In the genomic region with DNA sequence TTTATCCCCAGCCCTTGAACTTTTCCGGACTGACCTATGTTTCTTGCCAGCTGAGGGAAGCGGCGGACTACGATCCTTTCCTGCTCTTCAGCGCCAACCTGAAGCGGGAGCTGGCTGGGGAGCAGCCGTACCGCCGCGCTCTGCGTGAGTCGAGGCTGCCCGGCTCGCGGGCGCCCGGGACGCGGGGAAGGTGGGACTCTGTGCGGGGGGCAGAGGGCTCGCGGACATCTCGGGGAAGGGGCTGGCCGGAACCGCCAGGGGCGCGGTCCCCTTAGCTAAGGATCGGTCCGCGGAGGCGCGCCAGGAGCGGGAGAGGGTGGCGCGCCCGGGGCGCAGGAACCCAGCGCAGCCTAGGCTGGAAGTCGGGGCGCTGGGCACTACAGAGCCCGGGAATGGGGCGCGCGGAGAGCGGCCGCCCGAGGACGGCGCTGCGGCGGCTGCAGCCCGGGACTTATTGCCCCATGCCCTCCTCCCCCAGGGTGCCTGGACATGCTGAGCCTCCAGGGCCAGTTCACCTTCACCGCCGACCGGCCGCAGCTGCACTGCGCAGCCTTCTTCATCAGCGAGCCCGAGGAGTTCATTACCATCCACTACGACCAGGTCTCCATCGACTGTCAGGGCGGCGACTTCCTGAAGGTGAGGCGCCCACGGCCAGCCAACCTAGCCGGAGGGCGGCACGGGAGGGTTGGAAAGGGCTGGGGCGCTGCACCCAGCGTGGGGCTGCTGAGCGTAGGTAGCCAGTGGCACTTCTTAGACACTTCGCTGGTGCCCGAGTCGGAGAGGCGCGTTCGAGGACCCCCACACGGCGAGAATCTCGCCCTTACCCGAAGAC, we compare ENCODE assay signal across 11 cellular contexts. TPM values are rescaled to one million over a fixed set of nuclear protein-coding genes. Genes with fewer than 3 reads are reported as not detected.
DNase-seq lines count a peak whose midpoint lies in the region; ATAC-seq, FAIRE-seq and TF ChIP-seq lines count a peak whose summit lies in the region.
"Had no signal": no experiment of that assay in that cellular context is flagged by ENCODE, and none has a peak within 500 bp of the region (broad histone marks: within the 10 kb centered on the region; RNA-seq: fewer than 3 reads in every experiment).

No MANE protein-coding gene starts in this region.

- H3K4me1 Mint-ChIP-seq in activated T-cell treated with anti-CD3 and anti-CD28 coated beads, Interleukin-2, amount 50 U/mL, for 72 hours (ENCODE audit: low read depth), result peaks cover 10% of the 10 kb centered on the region

- peaks cover 10% of the 10 kb centered on the region for H3K4me1 ChIP-seq in ES-I3 (ENCODE audit: insufficient read depth, low read length)
- H3K4me1 ChIP-seq in right atrium auricular region, result peaks cover 0 to 20% of the 10 kb centered on the region in 2 donors
- H3K4me1 ChIP-seq in rectal smooth muscle tissue (ENCODE audit: control insufficient read depth, insufficient read depth, low read length), result no peaks in the 10 kb centered on the region

- no peaks in the 10 kb centered on the region for H3K9me3 Mint-ChIP-seq in activated T-cell treated with anti-CD3 and anti-CD28 coated beads, Interleukin-2, amount 50 U/mL, for 72 hours
- H3K9me3 Mint-ChIP-seq: activated naive CD4-positive, alpha-beta T cell treated with anti-CD3 and anti-CD28 coated beads, Interleukin-2, amount 50 U/mL, for 72 hours; naive B cell had no signal

- H3K36me3 Mint-ChIP-seq in activated T-cell treated with anti-CD3 and anti-CD28 coated beads, Interleukin-2, amount 50 U/mL, for 72 hours (ENCODE audit: insufficient read depth in 2 of 2), result no peaks in the 10 kb centered on the region
- H3K36me3 Mint-ChIP-seq: activated naive CD4-positive, alpha-beta T cell treated with anti-CD3 and anti-CD28 coated beads, Interleukin-2, amount 50 U/mL, for 72 hours; naive B cell had no signal

- H3K4me3 ChIP-seq in right atrium auricular region (peak overlapping the region; percentile 25 to 55), rectal smooth muscle tissue (ENCODE audit: low read length) (peak overlapping the region; percentile 43)

- peak; percentile 22 to 30 for ATAC-seq in activated T-cell treated with anti-CD3 and anti-CD28 coated beads, Interleukin-2, amount 50 U/mL, for 72 hours (replicated peaks in 1 of 2)

- H3K9ac ChIP-seq in ES-I3 (ENCODE audit: low read depth, low read length), result peak overlapping the region; percentile 55
- no peak overlapping the region for H3K9ac ChIP-seq in rectal smooth muscle tissue (ENCODE audit: low read length)

- H3K27ac ChIP-seq in right atrium auricular region (no peak overlapping the region), rectal smooth muscle tissue (ENCODE audit: low read depth, low read length) (no peak overlapping the region)
- H3K27ac ChIP-seq: HL-60 had no signal

- H3K36me3 ChIP-seq in ES-I3 (ENCODE audit: insufficient read depth, low read length) (no peaks in the 10 kb centered on the region), right atrium auricular region (no peaks in the 10 kb centered on the region), rectal smooth muscle tissue (ENCODE audit: control insufficient read depth, insufficient read depth, low read length) (no peaks in the 10 kb centered on the region)

- H3K27me3 ChIP-seq in right atrium auricular region (peaks cover 0 to 12% of the 10 kb centered on the region in 2 donors), rectal smooth muscle tissue (ENCODE audit: control insufficient read depth, insufficient read depth, low read length) (peaks cover 3% of the 10 kb centered on the region)

- peak overlapping the region; percentile 62 for H3K4me3 Mint-ChIP-seq in activated T-cell treated with anti-CD3 and anti-CD28 coated beads, Interleukin-2, amount 50 U/mL, for 72 hours

- no peaks in the 10 kb centered on the region for H3K9me3 ChIP-seq in ES-I3 (ENCODE audit: control insufficient read depth, insufficient read depth, low read length)
- no peaks in the 10 kb centered on the region for H3K9me3 ChIP-seq in right atrium auricular region

- no peak for TF ChIP-seq CTCF in right atrium auricular region (IDR thresholded peaks at IDR 0.05)

- peaks cover 38% of the 10 kb centered on the region for H3K27me3 Mint-ChIP-seq in activated T-cell treated with anti-CD3 and anti-CD28 coated beads, Interleukin-2, amount 50 U/mL, for 72 hours (ENCODE audit: low read depth)

- FAIRE-seq in urothelium cell line (lab: Jason Lieb, UNC), result no peak

- H3K27ac Mint-ChIP-seq in activated T-cell treated with anti-CD3 and anti-CD28 coated beads, Interleukin-2, amount 50 U/mL, for 72 hours, result no peak overlapping the region
- H3K27ac Mint-ChIP-seq: activated naive CD4-positive, alpha-beta T cell treated with anti-CD3 and anti-CD28 coated beads, Interleukin-2, amount 50 U/mL, for 72 hours had no signal

- peak in 1 of 2 donors; percentile 2 for DNase-seq in activated T-cell treated with anti-CD3 and anti-CD28 coated beads, Interleukin-2, amount 50 U/mL, for 72 hours
- no peak for DNase-seq in right atrium auricular region (ENCODE audit: low spot score)
- no peak for DNase-seq in urothelium cell line (ENCODE audit: low spot score)
- no peak for DNase-seq in GM19240 (ENCODE audit: insufficient read length, low spot score)
- no peak for DNase-seq in NCI-H187 treated with DMSO at 0.1 percent for 48 hours (lab: John Stamatoyannopoulos, UW)
- no peak for DNase-seq in NCI-H1436 treated with DMSO at 0.1 percent for 48 hours (lab: John Stamatoyannopoulos, UW)
- DNase-seq: naive B cell had no signal

RNA-seq across cellular contexts. Expression of gene CRHBP, which starts 0.9 kb away (rescaled TPM):
- under 1 TPM; 0.26 to 0.67 TPM for total RNA-seq in activated T-cell treated with anti-CD3 and anti-CD28 coated beads, Interleukin-2, amount 50 U/mL, for 72 hours
- total RNA-seq in right atrium auricular region, result 10 to 100 TPM in 1 of 2 donors, under 1 TPM in 1; 0.37 to 10.3 TPM
